In genomic region chr2:4475618-4476017, GRCh38 we compare ENCODE assay signal across 4 cellular contexts.
"Had no signal": no experiment of that assay in that cellular context is flagged by ENCODE, and none has a peak within 500 bp of the region (broad histone marks: within the 10 kb centered on the region; RNA-seq: fewer than 3 reads in every experiment).

No MANE protein-coding gene starts in this region.

- H2AFZ ChIP-seq: GM23248, GM23338 had no signal

- H3K27ac ChIP-seq: GM23248 had no signal

- H3K9ac ChIP-seq: GM23248 had no signal

- H3K9me3 ChIP-seq: HAP-1 had no signal

- H3K36me3 ChIP-seq: HAP-1 had no signal

- ATAC-seq: GM23338, HCT116 had no signal

- H3K4me2 ChIP-seq: GM23338 had no signal

- H3K4me3 ChIP-seq: GM23248, GM23338, HAP-1 had no signal
